2 cellular contexts compared by ENCODE assay signal in genomic region chr7:6526997-6527378, GRCh38.
TF ChIP-seq lines count a peak whose summit lies in the region.

No MANE protein-coding gene starts in this region.

TF ChIP-seq in H1, 55 proteins besides CTCF, POLR2A, EP300 and RAD21:
- TF ChIP-seq ZNF274 (IDR thresholded peaks at IDR 0.05; ENCODE audit: borderline replicate concordance, extremely low read depth, low read length) (no peak), CHD1 (IDR thresholded peaks at IDR 0.05; ENCODE audit: low read depth, low read length) (no peak), SP1 (IDR thresholded peaks at IDR 0.05; ENCODE audit: low read depth, low read length) (no peak), EZH2 (IDR thresholded peaks at IDR 0.05; ENCODE audit: low read depth, low read length, severe bottlenecking) (no peak), TAF1 (IDR thresholded peaks at IDR 0.05; ENCODE audit: low read depth, low read length) (no peak; the same call in 1 of the 2 replicates), EGR1 (IDR thresholded peaks at IDR 0.05; ENCODE audit: borderline replicate concordance, low read depth, low read length) (no peak), MAFK (IDR thresholded peaks at IDR 0.05; ENCODE audit: low read depth, low read length) (no peak), RNF2 (IDR thresholded peaks at IDR 0.05; ENCODE audit: borderline replicate concordance, low read depth, low read length, missing control alignments, poor library complexity, severe bottlenecking) (no peak), BCL11A (IDR thresholded peaks at IDR 0.05; ENCODE audit: low read depth in 2 of 2, low read length in 2 of 2) (no peak), TAF7 (optimal IDR thresholded peaks at IDR 0.05; ENCODE audit: borderline replicate concordance, low read depth, low read length) (no peak), NANOG (IDR thresholded peaks at IDR 0.05; ENCODE audit: insufficient read depth, low read depth, low read length, poor library complexity, severe bottlenecking) (no peak), CBX8 (IDR thresholded peaks at IDR 0.05; ENCODE audit: borderline replicate concordance, low read depth, low read length) (no peak), CEBPB (IDR thresholded peaks at IDR 0.05; ENCODE audit: low read depth, low read length) (no peak), TEAD4 (IDR thresholded peaks at IDR 0.05; ENCODE audit: low read depth, low read length) (no peak)
- TF ChIP-seq, protein P1, sequence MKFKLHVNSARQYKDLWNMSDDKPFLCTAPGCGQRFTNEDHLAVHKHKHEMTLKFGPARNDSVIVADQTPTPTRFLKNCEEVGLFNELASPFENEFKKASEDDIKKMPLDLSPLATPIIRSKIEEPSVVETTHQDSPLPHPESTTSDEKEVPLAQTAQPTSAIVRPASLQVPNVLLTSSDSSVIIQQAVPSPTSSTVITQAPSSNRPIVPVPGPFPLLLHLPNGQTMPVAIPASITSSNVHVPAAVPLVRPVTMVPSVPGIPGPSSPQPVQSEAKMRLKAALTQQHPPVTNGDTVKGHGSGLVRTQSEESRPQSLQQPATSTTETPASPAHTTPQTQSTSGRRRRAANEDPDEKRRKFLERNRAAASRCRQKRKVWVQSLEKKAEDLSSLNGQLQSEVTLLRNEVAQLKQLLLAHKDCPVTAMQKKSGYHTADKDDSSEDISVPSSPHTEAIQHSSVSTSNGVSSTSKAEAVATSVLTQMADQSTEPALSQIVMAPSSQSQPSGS (IDR thresholded peaks at IDR 0.05; ENCODE audit: low read length) = no peak
- TF ChIP-seq, protein P2, sequence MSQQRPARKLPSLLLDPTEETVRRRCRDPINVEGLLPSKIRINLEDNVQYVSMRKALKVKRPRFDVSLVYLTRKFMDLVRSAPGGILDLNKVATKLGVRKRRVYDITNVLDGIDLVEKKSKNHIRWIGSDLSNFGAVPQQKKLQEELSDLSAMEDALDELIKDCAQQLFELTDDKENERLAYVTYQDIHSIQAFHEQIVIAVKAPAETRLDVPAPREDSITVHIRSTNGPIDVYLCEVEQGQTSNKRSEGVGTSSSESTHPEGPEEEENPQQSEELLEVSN (IDR thresholded peaks at IDR 0.05) = no peak
TF ChIP-seq in H1: peak in this region for 0.

TF ChIP-seq in neural cell, 6 proteins besides CTCF, POLR2A, EP300 and RAD21:
- TF ChIP-seq MXI1 (conservative IDR thresholded peaks at IDR 0.05; ENCODE audit: poor library complexity, severe bottlenecking) (no peak), TAF1 (IDR thresholded peaks at IDR 0.05; ENCODE audit: low read depth) (no peak)
- TF ChIP-seq, protein P3, sequence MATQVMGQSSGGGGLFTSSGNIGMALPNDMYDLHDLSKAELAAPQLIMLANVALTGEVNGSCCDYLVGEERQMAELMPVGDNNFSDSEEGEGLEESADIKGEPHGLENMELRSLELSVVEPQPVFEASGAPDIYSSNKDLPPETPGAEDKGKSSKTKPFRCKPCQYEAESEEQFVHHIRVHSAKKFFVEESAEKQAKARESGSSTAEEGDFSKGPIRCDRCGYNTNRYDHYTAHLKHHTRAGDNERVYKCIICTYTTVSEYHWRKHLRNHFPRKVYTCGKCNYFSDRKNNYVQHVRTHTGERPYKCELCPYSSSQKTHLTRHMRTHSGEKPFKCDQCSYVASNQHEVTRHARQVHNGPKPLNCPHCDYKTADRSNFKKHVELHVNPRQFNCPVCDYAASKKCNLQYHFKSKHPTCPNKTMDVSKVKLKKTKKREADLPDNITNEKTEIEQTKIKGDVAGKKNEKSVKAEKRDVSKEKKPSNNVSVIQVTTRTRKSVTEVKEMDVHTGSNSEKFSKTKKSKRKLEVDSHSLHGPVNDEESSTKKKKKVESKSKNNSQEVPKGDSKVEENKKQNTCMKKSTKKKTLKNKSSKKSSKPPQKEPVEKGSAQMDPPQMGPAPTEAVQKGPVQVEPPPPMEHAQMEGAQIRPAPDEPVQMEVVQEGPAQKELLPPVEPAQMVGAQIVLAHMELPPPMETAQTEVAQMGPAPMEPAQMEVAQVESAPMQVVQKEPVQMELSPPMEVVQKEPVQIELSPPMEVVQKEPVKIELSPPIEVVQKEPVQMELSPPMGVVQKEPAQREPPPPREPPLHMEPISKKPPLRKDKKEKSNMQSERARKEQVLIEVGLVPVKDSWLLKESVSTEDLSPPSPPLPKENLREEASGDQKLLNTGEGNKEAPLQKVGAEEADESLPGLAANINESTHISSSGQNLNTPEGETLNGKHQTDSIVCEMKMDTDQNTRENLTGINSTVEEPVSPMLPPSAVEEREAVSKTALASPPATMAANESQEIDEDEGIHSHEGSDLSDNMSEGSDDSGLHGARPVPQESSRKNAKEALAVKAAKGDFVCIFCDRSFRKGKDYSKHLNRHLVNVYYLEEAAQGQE (IDR thresholded peaks at IDR 0.05; ENCODE audit: borderline replicate concordance) = no peak
